16 cellular contexts compared by ENCODE assay signal in genomic region chr2:25697559-25698341, GRCh38. TPM values are rescaled to one million over a fixed set of nuclear protein-coding genes. Genes with fewer than 3 reads are reported as not detected.
DNase-seq lines count a peak whose midpoint lies in the region; ATAC-seq, FAIRE-seq and TF ChIP-seq lines count a peak whose summit lies in the region.
"Had no signal": no experiment of that assay in that cellular context is flagged by ENCODE, and none has a peak within 500 bp of the region (broad histone marks: within the 10 kb centered on the region; RNA-seq: fewer than 3 reads in every experiment).

No MANE protein-coding gene starts in this region.

- no peak for TF ChIP-seq POLR2A in IMR-90 (IDR thresholded peaks at IDR 0.05; ENCODE audit: low read depth, low read length)

- H2BK15ac ChIP-seq in IMR-90 (ENCODE audit: low read depth, low read length), result no peak overlapping the region

- TF ChIP-seq CTCF in IMR-90 (conservative IDR thresholded peaks at IDR 0.05; ENCODE audit: low read depth, low read length), result no peak
- TF ChIP-seq CTCF in choroid plexus epithelial cell (conservative IDR thresholded peaks at IDR 0.05; ENCODE audit: low read depth, low read length), result no peak
- TF ChIP-seq CTCF in nephron progenitor cell (IDR thresholded peaks at IDR 0.05), result no peak

- no peak overlapping the region for H3K18ac ChIP-seq in IMR-90 (ENCODE audit: low read depth, low read length)

- no peak overlapping the region for H3K4me3 Mint-ChIP-seq in nephron progenitor cell
- no peak overlapping the region for H3K4me3 Mint-ChIP-seq in activated CD4-positive, alpha-beta T cell treated with anti-CD3 and anti-CD28 coated beads for 36 hours
- H3K4me3 Mint-ChIP-seq: activated naive CD4-positive, alpha-beta T cell treated with anti-CD3 and anti-CD28 coated beads, Interleukin-2, amount 50 U/mL, for 24 hours; T-helper 2 cell treated with Interferon-gamma antibody and Interleukin-4, amounts not matched to agents 5 μg/mL and 100 μg/mL, for 36 hours had no signal

- no peak for FAIRE-seq in urothelium cell line (lab: Jason Lieb, UNC)
- FAIRE-seq: colon, islet of Langerhans had no signal

- H3K4me2 ChIP-seq in IMR-90 (ENCODE audit: low read depth, low read length), result peak overlapping the region; percentile 51; the same call in 1 of the 2 replicates

- H3K9ac ChIP-seq in IMR-90 (ENCODE audit: low read depth, low read length), result no peak overlapping the region

- peak overlapping the region; percentile 80 for H2AFZ ChIP-seq in IMR-90 (replicated peaks; ENCODE audit: low read length, poor library complexity)

- H2AK9ac ChIP-seq in IMR-90 (replicated peaks; ENCODE audit: low read depth, low read length, poor library complexity), result no peak overlapping the region

- no peak overlapping the region for H3K23ac ChIP-seq in IMR-90 (ENCODE audit: low read depth, low read length)

- TF ChIP-seq RAD21 in IMR-90 (IDR thresholded peaks at IDR 0.05; ENCODE audit: low read length), result no peak

- no peak overlapping the region for H3K27ac ChIP-seq in IMR-90 (ENCODE audit: insufficient read depth, low read length)

- no peaks in the 10 kb centered on the region for H3K4me1 ChIP-seq in IMR-90 (ENCODE audit: control insufficient read depth, insufficient read depth, low read length)

- H2BK120ac ChIP-seq in IMR-90 (ENCODE audit: low read depth, low read length), result no peak overlapping the region

- H3K36me3 Mint-ChIP-seq in nephron progenitor cell (ENCODE audit: low read depth), result no peaks in the 10 kb centered on the region
- no peaks in the 10 kb centered on the region for H3K36me3 Mint-ChIP-seq in activated CD4-positive, alpha-beta T cell treated with anti-CD3 and anti-CD28 coated beads for 36 hours (ENCODE audit: low read depth)
- H3K36me3 Mint-ChIP-seq: activated naive CD4-positive, alpha-beta T cell treated with anti-CD3 and anti-CD28 coated beads, Interleukin-2, amount 50 U/mL, for 24 hours had no signal

- BruUV-seq in IMR-90 (replicated peaks; lab: Mats Ljungman, UMichigan), result no TSS peak

- no peaks in the 10 kb centered on the region for H3K36me3 ChIP-seq in IMR-90 (ENCODE audit: control insufficient read depth, insufficient read depth, low read length)

- WGBS in IMR-90 (ENCODE audit: extremely low coverage in 2 of 2, insufficient read length in 1 of 2), 2 experiments, result 48% methylated on average over 7 of the region's 17 CpGs; no CpG with 5 or more reads in 1 of the 2 experiments

- no peak overlapping the region for H4K91ac ChIP-seq in IMR-90 (ENCODE audit: insufficient read depth, low read depth, low read length)

- CTCF ChIA-PET in IMR-90 (lab: Yijun Ruan, JAX), result interaction anchor here (0.5 to 1.3 kb wide), 2 partner anchors 20 to 33 kb away, joined by 3 to 4 read pairs; no protein-coding TSS in a partner anchor
- CTCF ChIA-PET in activated CD4-positive, alpha-beta T cell treated with anti-CD3 and anti-CD28 coated beads for 36 hours (lab: Charles Lee), result interaction anchor here (1.2 to 7.5 kb wide), 6 partner anchors 9 to 91 kb away, joined by 3 to 92 read pairs (median 4); no protein-coding TSS in a partner anchor

- no peak overlapping the region for H4K8ac ChIP-seq in IMR-90 (ENCODE audit: low read depth in 2 of 2, low read length in 2 of 2)

- no peak overlapping the region for H4K5ac ChIP-seq in IMR-90 (ENCODE audit: low read depth, low read length)

- no peaks in the 10 kb centered on the region for H3K9me3 ChIP-seq in IMR-90 (ENCODE audit: control insufficient read depth, insufficient read depth, low read length)

- peaks cover 17% of the 10 kb centered on the region for H3K27me3 Mint-ChIP-seq in nephron progenitor cell (ENCODE audit: low read depth, poor library complexity)
- no peaks in the 10 kb centered on the region for H3K27me3 Mint-ChIP-seq in activated CD4-positive, alpha-beta T cell treated with anti-CD3 and anti-CD28 coated beads for 36 hours
- H3K27me3 Mint-ChIP-seq: activated naive CD4-positive, alpha-beta T cell treated with anti-CD3 and anti-CD28 coated beads, Interleukin-2, amount 50 U/mL, for 24 hours had no signal

- intact Hi-C loops in IMR-90 (cut with micrococcal nuclease), result no loop called here
- intact Hi-C loops in activated CD4-positive, alpha-beta T cell treated with anti-CD3 and anti-CD28 coated beads for 36 hours (cut with DNase I, micrococcal nuclease), result no loop called here

- no peaks in the 10 kb centered on the region; the same call in 1 of the 2 replicates for H4K20me1 ChIP-seq in IMR-90 (ENCODE audit: insufficient read depth, low read length)

- in situ Hi-C loops in IMR-90 (cut with MboI; ENCODE audit: low sequenced_read_pairs), result no loop called here

- H3K14ac ChIP-seq in IMR-90 (replicated peaks; ENCODE audit: low read depth, low read length), result no peak overlapping the region; the same call in 1 of the 2 replicates

- H3K9me3 Mint-ChIP-seq in nephron progenitor cell, result no peaks in the 10 kb centered on the region
- no peaks in the 10 kb centered on the region for H3K9me3 Mint-ChIP-seq in activated CD4-positive, alpha-beta T cell treated with anti-CD3 and anti-CD28 coated beads for 36 hours (ENCODE audit: low read depth)
- H3K9me3 Mint-ChIP-seq: activated naive CD4-positive, alpha-beta T cell treated with anti-CD3 and anti-CD28 coated beads, Interleukin-2, amount 50 U/mL, for 24 hours; T-helper 2 cell treated with Interferon-gamma antibody and Interleukin-4, amounts not matched to agents 5 μg/mL and 100 μg/mL, for 36 hours had no signal

- dilution Hi-C loops in IMR-90 (cut with HindIII; ENCODE audit: low sequenced_read_pairs, unreplicated experiment), result no loop called here

- H2AK5ac ChIP-seq in IMR-90 (ENCODE audit: low read depth, low read length), result no peak overlapping the region

- H3K9me1 ChIP-seq in IMR-90 (ENCODE audit: insufficient read depth, low read length), result no peaks in the 10 kb centered on the region

- H3K56ac ChIP-seq in IMR-90 (ENCODE audit: extremely low read depth, insufficient read depth, low read length), result no peak overlapping the region

- peaks cover 17% of the 10 kb centered on the region for H3K27me3 ChIP-seq in IMR-90 (ENCODE audit: control insufficient read depth, insufficient read depth, low read length)

- ATAC-seq in IMR-90 (ENCODE audit: low read depth), result peak; percentile 59
- no peak for ATAC-seq in activated CD4-positive, alpha-beta T cell treated with anti-CD3 and anti-CD28 coated beads for 36 hours

- H2BK20ac ChIP-seq in IMR-90 (ENCODE audit: low read depth, low read length), result no peak overlapping the region

- H3K4me3 ChIP-seq in IMR-90 (ENCODE audit: insufficient read depth, low read depth, low read length), result no peak overlapping the region
- H3K4me3 ChIP-seq in choroid plexus epithelial cell (ENCODE audit: low read depth, low read length), result peak overlapping the region; percentile 28

- H3K79me1 ChIP-seq in IMR-90 (ENCODE audit: low read depth in 1 of 2, low read length in 2 of 2), result no peaks in the 10 kb centered on the region

- no peak overlapping the region for H3K27ac Mint-ChIP-seq in nephron progenitor cell
- H3K27ac Mint-ChIP-seq in activated CD4-positive, alpha-beta T cell treated with anti-CD3 and anti-CD28 coated beads for 36 hours, result no peak overlapping the region
- H3K27ac Mint-ChIP-seq: activated naive CD4-positive, alpha-beta T cell treated with anti-CD3 and anti-CD28 coated beads, Interleukin-2, amount 50 U/mL, for 24 hours; T-helper 2 cell treated with Interferon-gamma antibody and Interleukin-4, amounts not matched to agents 5 μg/mL and 100 μg/mL, for 36 hours had no signal

- POLR2A ChIA-PET in IMR-90 (lab: Charles Lee; ENCODE audit: unreplicated experiment), result no interaction called here
- POLR2A ChIA-PET in activated CD4-positive, alpha-beta T cell treated with anti-CD3 and anti-CD28 coated beads for 36 hours (lab: Charles Lee), result no interaction called here

- H3K4ac ChIP-seq in IMR-90 (ENCODE audit: low read depth, low read length), result no peak overlapping the region

- peak; percentile 83 for DNase-seq in DMS79 treated with DMSO at 0.1 percent for 48 hours (lab: John Stamatoyannopoulos, UW)
- no peak for DNase-seq in IMR-90
- DNase-seq in choroid plexus epithelial cell (ENCODE audit: low read depth), result peak; percentile 37
- DNase-seq in nephron progenitor cell, result peak; percentile 17
- no peak for DNase-seq in activated CD4-positive, alpha-beta T cell treated with anti-CD3 and anti-CD28 coated beads for 36 hours
- DNase-seq in activated gamma-delta T cell treated with Interleukin-2 at 50 U/mL for 16 hours, result no peak
- no peak for DNase-seq in urothelium cell line (ENCODE audit: low spot score)
- no peak for DNase-seq in NCI-H1930 (lab: John Stamatoyannopoulos, UW)
- DNase-seq: C1 segment of cervical spinal cord, Kasumi-1, NCI-H2029 treated with DMSO at 0.1 percent for 48 hours, RPMI8226 had no signal

- no peak overlapping the region for H2BK5ac ChIP-seq in IMR-90 (ENCODE audit: low read depth, low read length, poor library complexity, severe bottlenecking)

- H3K4me1 Mint-ChIP-seq in nephron progenitor cell, result peaks cover 5% of the 10 kb centered on the region
- peaks cover 2% of the 10 kb centered on the region for H3K4me1 Mint-ChIP-seq in activated CD4-positive, alpha-beta T cell treated with anti-CD3 and anti-CD28 coated beads for 36 hours

TF ChIP-seq in IMR-90, 13 proteins besides CTCF, POLR2A, EP300 and RAD21 (continues in another document):
- TF ChIP-seq USF2 (IDR thresholded peaks at IDR 0.05; ENCODE audit: low read depth, low read length) (no peak), CHD1 (IDR thresholded peaks at IDR 0.05; ENCODE audit: low read depth, low read length) (no peak), FOS (IDR thresholded peaks at IDR 0.05; ENCODE audit: low read depth, low read length) (no peak), MAZ (IDR thresholded peaks at IDR 0.05; ENCODE audit: borderline replicate concordance, low read depth, low read length) (no peak), MAFK (IDR thresholded peaks at IDR 0.05; ENCODE audit: low read depth, low read length) (no peak), CEBPB (IDR thresholded peaks at IDR 0.05; ENCODE audit: low read depth, low read length) (no peak), MXI1 (IDR thresholded peaks at IDR 0.05; ENCODE audit: borderline replicate concordance, low read depth, low read length) (no peak), RCOR1 (IDR thresholded peaks at IDR 0.05; ENCODE audit: insufficient replicate concordance, low read length) (no peak), BHLHE40 (IDR thresholded peaks at IDR 0.05; ENCODE audit: low read depth, low read length) (no peak)

RNA-seq across cellular contexts. Expression of gene DTNB, which starts 24.4 kb away (rescaled TPM):
- total RNA-seq in IMR-90 (2012; rRNA removed), result 3.6 and 3.8 TPM in 2 replicates
- 5.3 and 5.7 TPM in 2 replicates for polyA plus RNA-seq in IMR-90 (2012; rRNA removed)
- 3.8 and 4.7 TPM in 2 replicates for polyA plus RNA-seq in IMR-90 (2012; cell fraction: cytosol; rRNA removed)
- 8.1 and 12.6 TPM in 2 replicates for polyA plus RNA-seq in IMR-90 (2012; cell fraction: nucleus; rRNA removed; ENCODE audit: low replicate concordance)
- 10 to 100 TPM; 17.1 to 33.5 TPM for total RNA-seq in activated CD4-positive, alpha-beta T cell treated with anti-CD3 and anti-CD28 coated beads for 36 hours

Comparison
In these comparisons a context has a peak if more than half of its experiments do, and no peak if none do; other contexts are left out.
1. DNase-seq: peak in DMS79 treated with DMSO at 0.1 percent for 48 hours (single experiment), choroid plexus epithelial cell (single experiment) and nephron progenitor cell (single experiment); none in IMR-90 (single experiment), activated CD4-positive, alpha-beta T cell treated with anti-CD3 and anti-CD28 coated beads for 36 hours (single experiment), activated gamma-delta T cell treated with Interleukin-2 at 50 U/mL for 16 hours (single experiment), urothelium cell line (single experiment) and NCI-H1930 (0 of 2).